In the genomic region with DNA sequence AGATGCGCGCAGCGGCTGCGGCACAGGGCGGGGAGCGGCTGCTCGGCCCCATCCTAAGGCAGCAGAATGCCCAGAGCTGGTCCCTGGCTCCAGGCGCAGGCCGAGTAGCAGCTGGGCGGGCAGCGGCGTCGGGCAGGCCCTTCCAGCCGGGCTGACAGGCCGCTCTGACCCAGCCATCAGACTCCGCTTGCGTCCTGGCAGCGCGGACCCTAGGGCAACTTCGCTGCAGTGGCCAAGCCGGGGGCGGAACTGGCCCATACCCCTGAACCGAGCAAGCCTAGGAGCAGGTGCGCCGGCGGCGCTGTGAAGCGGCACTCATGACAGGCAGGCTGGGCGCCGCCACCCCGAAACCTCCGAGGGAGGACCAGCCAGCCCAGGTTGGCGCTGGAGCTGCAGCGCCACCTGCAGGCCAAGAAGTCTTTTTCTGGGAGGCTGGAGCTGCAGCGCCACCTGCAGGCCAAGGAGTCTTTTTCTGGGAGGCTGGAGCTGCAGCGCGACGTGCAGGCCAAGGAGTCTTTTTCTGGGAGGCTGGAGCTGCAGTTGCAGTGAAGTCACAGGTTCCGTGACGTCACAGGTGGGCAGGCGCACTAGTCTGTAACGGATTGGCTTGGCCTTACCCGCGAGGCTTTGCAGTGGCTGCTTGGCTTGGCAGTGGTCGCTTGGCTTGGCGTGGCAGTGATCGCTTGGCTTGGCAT, we compare ENCODE assay signal across 8 cellular contexts.
DNase-seq lines count a peak whose midpoint lies in the region; ATAC-seq and TF ChIP-seq lines count a peak whose summit lies in the region.
"Not testable (repeated sequence)": the region's sequence is repeated elsewhere in the genome, so short reads cannot be mapped to it uniquely, and the experiment has no call there.

No MANE protein-coding gene starts in this region.

- H3K36me3 Mint-ChIP-seq in natural killer cell: not testable (repeated sequence)

- intact Hi-C loops in natural killer cell (cut with micrococcal nuclease): loop anchor here (2.0 kb wide), 2 partner anchors 94 to 328 kb away; no protein-coding TSS in a partner anchor

- not testable (repeated sequence) for H3K27me3 Mint-ChIP-seq in natural killer cell (ENCODE audit: low read depth in 2 of 2)

- ATAC-seq in GM21529 (IDR thresholded peaks at IDR 0.05; ENCODE audit: unreplicated experiment) (peak; percentile 55), foreskin keratinocyte (peak; percentile 86), natural killer cell (peak; percentile 93 to 98 (median 97))

- H3K27ac ChIP-seq in foreskin keratinocyte: not testable (repeated sequence)

- H3K27ac Mint-ChIP-seq in natural killer cell: not testable (repeated sequence)

- H3K4me1 Mint-ChIP-seq in natural killer cell: not testable (repeated sequence)

- peak; percentile 80 for DNase-seq in CD1c-positive myeloid dendritic cell (ENCODE audit: extremely low spot score)
- peak; percentile 40 for DNase-seq in UCSD-AML1 (lab: John Stamatoyannopoulos, UW; ENCODE audit: unreplicated experiment)
- peak; percentile 53 for DNase-seq in activated naive CD8-positive, alpha-beta T cell treated with anti-CD3 and anti-CD28 coated beads, Interleukin-2, amount 50 U/mL, for 16 hours (ENCODE audit: low read depth, low spot score)
- DNase-seq in foreskin keratinocyte: peak; percentile 7 to 26
- DNase-seq in natural killer cell: peak; percentile 79
- peak; percentile 57 for DNase-seq in stimulated activated CD8-positive, alpha-beta memory T cell treated with anti-CD3 and anti-CD28 coated beads, Interleukin-15, amount 100 ng/mL, for 24 hours (ENCODE audit: low read depth)

- H3K27me3 ChIP-seq in foreskin keratinocyte: not testable (repeated sequence)

- H3K4me3 Mint-ChIP-seq in natural killer cell: peak overlapping the region; percentile 49

- H3K9me3 Mint-ChIP-seq in natural killer cell: not testable (repeated sequence)

- TF ChIP-seq CTCF in LNCAP (IDR thresholded peaks at IDR 0.05) (peak; percentile 78), foreskin keratinocyte (conservative IDR thresholded peaks at IDR 0.05) (peak; percentile 88), natural killer cell (IDR thresholded peaks at IDR 0.05) (peak; percentile 98)

- not testable (repeated sequence) for H3K4me1 ChIP-seq in foreskin keratinocyte

Comparison
In these comparisons a context has a peak if more than half of its experiments do, and no peak if none do; other contexts are left out.
1. DNase-seq: peak in every context shown above with its lines; median percentile 80 in CD1c-positive myeloid dendritic cell; 79 in natural killer cell; 57 in stimulated activated CD8-positive, alpha-beta memory T cell treated with anti-CD3 and anti-CD28 coated beads, Interleukin-15, amount 100 ng/mL, for 24 hours; 53 in activated naive CD8-positive, alpha-beta T cell treated with anti-CD3 and anti-CD28 coated beads, Interleukin-2, amount 50 U/mL, for 16 hours; 40 in UCSD-AML1; 16 in foreskin keratinocyte.